Comparison of ENCODE assay signal across 1 cellular context in the genomic region with DNA sequence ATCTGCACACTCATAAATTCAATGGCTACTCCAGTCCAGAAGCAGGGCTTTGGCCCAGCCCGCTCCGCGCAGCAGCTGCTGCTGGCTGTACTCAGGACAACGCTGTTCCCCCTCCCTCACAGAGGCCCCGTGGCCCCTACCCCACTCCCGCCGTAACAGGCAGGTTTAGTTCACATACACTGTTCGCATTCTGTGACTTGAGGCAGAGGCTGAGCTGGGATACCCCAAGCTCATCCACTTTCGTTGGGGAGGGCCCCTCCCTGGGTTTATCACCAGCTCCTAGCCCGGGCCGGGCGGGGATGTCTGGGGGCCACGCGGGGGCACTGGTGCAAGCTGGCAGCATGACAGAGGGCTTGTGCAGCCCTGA.
TF ChIP-seq lines count a peak whose summit lies in the region.

No MANE protein-coding gene starts in this region.

TF ChIP-seq in SK-N-SH treated with all-trans-retinoic acid at 6 μM for 48 hours, 23 proteins besides CTCF, POLR2A, EP300 and RAD21:
- TF ChIP-seq ISL1 (CRISPR knock-in tag; IDR thresholded peaks at IDR 0.05) (no peak), ZFP30 (CRISPR knock-in tag; IDR thresholded peaks at IDR 0.05) (no peak), ZC3H10 (CRISPR knock-in tag; IDR thresholded peaks at IDR 0.05) (no peak), TOX (CRISPR knock-in tag; IDR thresholded peaks at IDR 0.05; ENCODE audit: borderline replicate concordance) (no peak), BACH2 (CRISPR knock-in tag; IDR thresholded peaks at IDR 0.05; ENCODE audit: borderline replicate concordance) (no peak), ZFP3 (CRISPR knock-in tag; IDR thresholded peaks at IDR 0.05) (no peak), ZNF70 (CRISPR knock-in tag; IDR thresholded peaks at IDR 0.05) (no peak), SNAI2 (CRISPR knock-in tag; IDR thresholded peaks at IDR 0.05) (no peak)
- TF ChIP-seq, protein P1, sequence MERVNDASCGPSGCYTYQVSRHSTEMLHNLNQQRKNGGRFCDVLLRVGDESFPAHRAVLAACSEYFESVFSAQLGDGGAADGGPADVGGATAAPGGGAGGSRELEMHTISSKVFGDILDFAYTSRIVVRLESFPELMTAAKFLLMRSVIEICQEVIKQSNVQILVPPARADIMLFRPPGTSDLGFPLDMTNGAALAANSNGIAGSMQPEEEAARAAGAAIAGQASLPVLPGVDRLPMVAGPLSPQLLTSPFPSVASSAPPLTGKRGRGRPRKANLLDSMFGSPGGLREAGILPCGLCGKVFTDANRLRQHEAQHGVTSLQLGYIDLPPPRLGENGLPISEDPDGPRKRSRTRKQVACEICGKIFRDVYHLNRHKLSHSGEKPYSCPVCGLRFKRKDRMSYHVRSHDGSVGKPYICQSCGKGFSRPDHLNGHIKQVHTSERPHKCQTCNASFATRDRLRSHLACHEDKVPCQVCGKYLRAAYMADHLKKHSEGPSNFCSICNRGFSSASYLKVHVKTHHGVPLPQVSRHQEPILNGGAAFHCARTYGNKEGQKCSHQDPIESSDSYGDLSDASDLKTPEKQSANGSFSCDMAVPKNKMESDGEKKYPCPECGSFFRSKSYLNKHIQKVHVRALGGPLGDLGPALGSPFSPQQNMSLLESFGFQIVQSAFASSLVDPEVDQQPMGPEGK (CRISPR knock-in tag; IDR thresholded peaks at IDR 0.05; ENCODE audit: borderline replicate concordance), result no peak
- TF ChIP-seq, protein P2, sequence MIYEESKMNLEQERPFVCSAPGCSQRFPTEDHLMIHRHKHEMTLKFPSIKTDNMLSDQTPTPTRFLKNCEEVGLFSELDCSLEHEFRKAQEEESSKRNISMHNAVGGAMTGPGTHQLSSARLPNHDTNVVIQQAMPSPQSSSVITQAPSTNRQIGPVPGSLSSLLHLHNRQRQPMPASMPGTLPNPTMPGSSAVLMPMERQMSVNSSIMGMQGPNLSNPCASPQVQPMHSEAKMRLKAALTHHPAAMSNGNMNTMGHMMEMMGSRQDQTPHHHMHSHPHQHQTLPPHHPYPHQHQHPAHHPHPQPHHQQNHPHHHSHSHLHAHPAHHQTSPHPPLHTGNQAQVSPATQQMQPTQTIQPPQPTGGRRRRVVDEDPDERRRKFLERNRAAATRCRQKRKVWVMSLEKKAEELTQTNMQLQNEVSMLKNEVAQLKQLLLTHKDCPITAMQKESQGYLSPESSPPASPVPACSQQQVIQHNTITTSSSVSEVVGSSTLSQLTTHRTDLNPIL (CRISPR knock-in tag; IDR thresholded peaks at IDR 0.05; ENCODE audit: low read depth), result no peak
- TF ChIP-seq, protein P3, sequence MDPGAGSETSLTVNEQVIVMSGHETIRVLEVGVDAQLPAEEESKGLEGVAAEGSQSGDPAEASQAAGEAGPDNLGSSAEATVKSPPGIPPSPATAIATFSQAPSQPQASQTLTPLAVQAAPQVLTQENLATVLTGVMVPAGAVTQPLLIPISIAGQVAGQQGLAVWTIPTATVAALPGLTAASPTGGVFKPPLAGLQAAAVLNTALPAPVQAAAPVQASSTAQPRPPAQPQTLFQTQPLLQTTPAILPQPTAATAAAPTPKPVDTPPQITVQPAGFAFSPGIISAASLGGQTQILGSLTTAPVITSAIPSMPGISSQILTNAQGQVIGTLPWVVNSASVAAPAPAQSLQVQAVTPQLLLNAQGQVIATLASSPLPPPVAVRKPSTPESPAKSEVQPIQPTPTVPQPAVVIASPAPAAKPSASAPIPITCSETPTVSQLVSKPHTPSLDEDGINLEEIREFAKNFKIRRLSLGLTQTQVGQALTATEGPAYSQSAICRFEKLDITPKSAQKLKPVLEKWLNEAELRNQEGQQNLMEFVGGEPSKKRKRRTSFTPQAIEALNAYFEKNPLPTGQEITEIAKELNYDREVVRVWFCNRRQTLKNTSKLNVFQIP (CRISPR knock-in tag; IDR thresholded peaks at IDR 0.05; ENCODE audit: borderline replicate concordance, low read depth), result no peak
